ENCODE assay signal across 17 cellular contexts in the genomic region with DNA sequence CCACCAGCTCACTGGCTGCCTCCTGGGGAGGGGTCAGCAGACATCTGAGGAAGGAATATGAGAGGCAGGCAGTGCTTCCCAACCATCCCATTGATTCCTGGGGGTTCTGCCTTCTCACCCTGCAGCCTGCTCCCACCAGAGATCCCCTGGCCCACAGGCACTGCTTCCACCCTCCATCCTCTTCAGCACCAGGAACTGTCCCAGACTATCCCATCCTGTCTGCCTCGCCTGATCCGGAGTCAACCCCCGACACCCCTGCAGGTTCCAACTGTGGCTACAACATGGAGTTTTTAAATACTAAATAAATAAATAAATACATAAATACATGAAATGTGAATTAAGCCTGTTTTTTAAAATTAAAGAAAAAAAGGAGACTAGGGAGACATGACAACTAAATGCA. TPM values are rescaled to one million over a fixed set of nuclear protein-coding genes. Genes with fewer than 3 reads are reported as not detected.
DNase-seq lines count a peak whose midpoint lies in the region; ATAC-seq and TF ChIP-seq lines count a peak whose summit lies in the region.
"Had no signal": no experiment of that assay in that cellular context is flagged by ENCODE, and none has a peak within 500 bp of the region (broad histone marks: within the 10 kb centered on the region; RNA-seq: fewer than 3 reads in every experiment).

No MANE protein-coding gene starts in this region.

- H3K36me3 ChIP-seq in GM23338 (ENCODE audit: insufficient read depth) (no peaks in the 10 kb centered on the region), HEK293 (ENCODE audit: control insufficient read depth in 2 of 2, insufficient read depth in 1 of 2, low read length in 2 of 2) (no peaks in the 10 kb centered on the region)

- H3K4me3 ChIP-seq in GM23338 (no peak overlapping the region), HEK293 (ENCODE audit: low read depth, low read length) (no peak overlapping the region)

- peak; percentile 52 for DNase-seq in GM23338 (ENCODE audit: low spot score)
- DNase-seq in endothelial cell (ENCODE audit: low spot score) = peak; percentile 38
- DNase-seq in left kidney (ENCODE audit: low read depth, low spot score) = peak; percentile 32
- DNase-seq in posterior vena cava (ENCODE audit: low spot score) = no peak
- DNase-seq in stimulated activated CD4-positive, alpha-beta T cell treated with anti-CD3 and anti-CD28 coated beads, Interleukin-12 subunit alpha, Interleukin-12 subunit beta, amount 100 ng/mL, for 4 hours = no peak
- no peak for DNase-seq in central memory CD4-positive, alpha-beta T cell
- DNase-seq: ACHN; AML-193; Caco-2; CD4-positive, alpha-beta T cell; GOT3; H9; IMR-90; KBM-7 had no signal

- peaks cover 8% of the 10 kb centered on the region for H3K27me3 Mint-ChIP-seq in GM23338 (ENCODE audit: insufficient read depth, low read depth, poor library complexity)
- peaks cover 5% of the 10 kb centered on the region for H3K27me3 Mint-ChIP-seq in endothelial cell (ENCODE audit: unreplicated experiment)
- H3K27me3 Mint-ChIP-seq: CD4-positive, alpha-beta T cell had no signal

- no peaks in the 10 kb centered on the region for H3F3A ChIP-seq in GM23338 (replicated peaks; ENCODE audit: low read depth)

- H3K9me2 ChIP-seq in GM23338 (ENCODE audit: insufficient read depth) = no peaks in the 10 kb centered on the region

- CTCF ChIA-PET in HEK293 (lab: Yijun Ruan, JAX) = no interaction called here

- H3K4me1 Mint-ChIP-seq in GM23338 = peaks cover 27% of the 10 kb centered on the region
- H3K4me1 Mint-ChIP-seq in endothelial cell (ENCODE audit: unreplicated experiment) = peaks cover 13% of the 10 kb centered on the region

- peaks cover 3% of the 10 kb centered on the region; the same call in 1 of the 2 replicates for H3K4me1 ChIP-seq in GM23338 (ENCODE audit: insufficient read depth)
- H3K4me1 ChIP-seq in HEK293 (ENCODE audit: control insufficient read depth, insufficient read depth, low read length) = no peaks in the 10 kb centered on the region
- H3K4me1 ChIP-seq: Caco-2 had no signal

- H3K79me2 ChIP-seq in GM23338 (replicated peaks; ENCODE audit: insufficient read depth) = no peaks in the 10 kb centered on the region

- H3K27ac ChIP-seq in GM23338 (ENCODE audit: low read depth) (no peak overlapping the region), HEK293 (ENCODE audit: extremely low read depth, low read depth, low read length) (no peak overlapping the region)
- H3K27ac ChIP-seq: C4-2B had no signal

- no peak overlapping the region for H3K4me2 ChIP-seq in GM23338

- peak; percentile 71 for ATAC-seq in GM23338
- no peak for ATAC-seq in HG02970 (IDR thresholded peaks at IDR 0.05; ENCODE audit: low FRiP score, unreplicated experiment)

- 0 out of 2 replicates have a peak, but pooled peaks cover 5% of the 10 kb centered on the region for H4K20me1 ChIP-seq in GM23338 (replicated peaks; ENCODE audit: insufficient read depth)

- TF ChIP-seq CTCF in GM23338 (conservative IDR thresholded peaks at IDR 0.05; ENCODE audit: low read depth in 2 of 2) (no peak), HEK293 (tag by site-specific recombination; IDR thresholded peaks at IDR 0.05) (no peak), endothelial cell (IDR thresholded peaks at IDR 0.05; ENCODE audit: unreplicated experiment) (no peak)

- POLR2A ChIA-PET in HEK293 (lab: Yijun Ruan, JAX) = no interaction called here

- H3K36me3 Mint-ChIP-seq in GM23338 (ENCODE audit: low read depth) (no peaks in the 10 kb centered on the region; the same call in 2 of the 3 replicates), endothelial cell (ENCODE audit: low read depth, unreplicated experiment) (no peaks in the 10 kb centered on the region)

- intact Hi-C loops in posterior vena cava (cut with DNase I) = no loop called here

- H3K27ac Mint-ChIP-seq in GM23338 (no peak overlapping the region), endothelial cell (ENCODE audit: unreplicated experiment) (no peak overlapping the region)
- H3K27ac Mint-ChIP-seq: CD4-positive, alpha-beta T cell; H9 had no signal

- no peaks in the 10 kb centered on the region for H3K9me3 ChIP-seq in HEK293 (ENCODE audit: control insufficient read depth, insufficient read depth, low read depth, low read length)
- H3K9me3 ChIP-seq: Caco-2 had no signal

- H3K27me3 ChIP-seq in GM23338 (ENCODE audit: insufficient read depth) = no peaks in the 10 kb centered on the region

- no peak overlapping the region for H3K4me3 Mint-ChIP-seq in GM23338
- H3K4me3 Mint-ChIP-seq in endothelial cell (ENCODE audit: unreplicated experiment) = no peak overlapping the region
- H3K4me3 Mint-ChIP-seq: CD4-positive, alpha-beta T cell; H9 had no signal

- no peaks in the 10 kb centered on the region for H3K9me3 Mint-ChIP-seq in GM23338
- no peaks in the 10 kb centered on the region for H3K9me3 Mint-ChIP-seq in endothelial cell (ENCODE audit: unreplicated experiment)
- H3K9me3 Mint-ChIP-seq: CD4-positive, alpha-beta T cell; H9 had no signal

- H2AFZ ChIP-seq in GM23338 = no peak overlapping the region

TF ChIP-seq in GM23338, 12 proteins besides CTCF, POLR2A, EP300 and RAD21:
- TF ChIP-seq, protein P1, sequence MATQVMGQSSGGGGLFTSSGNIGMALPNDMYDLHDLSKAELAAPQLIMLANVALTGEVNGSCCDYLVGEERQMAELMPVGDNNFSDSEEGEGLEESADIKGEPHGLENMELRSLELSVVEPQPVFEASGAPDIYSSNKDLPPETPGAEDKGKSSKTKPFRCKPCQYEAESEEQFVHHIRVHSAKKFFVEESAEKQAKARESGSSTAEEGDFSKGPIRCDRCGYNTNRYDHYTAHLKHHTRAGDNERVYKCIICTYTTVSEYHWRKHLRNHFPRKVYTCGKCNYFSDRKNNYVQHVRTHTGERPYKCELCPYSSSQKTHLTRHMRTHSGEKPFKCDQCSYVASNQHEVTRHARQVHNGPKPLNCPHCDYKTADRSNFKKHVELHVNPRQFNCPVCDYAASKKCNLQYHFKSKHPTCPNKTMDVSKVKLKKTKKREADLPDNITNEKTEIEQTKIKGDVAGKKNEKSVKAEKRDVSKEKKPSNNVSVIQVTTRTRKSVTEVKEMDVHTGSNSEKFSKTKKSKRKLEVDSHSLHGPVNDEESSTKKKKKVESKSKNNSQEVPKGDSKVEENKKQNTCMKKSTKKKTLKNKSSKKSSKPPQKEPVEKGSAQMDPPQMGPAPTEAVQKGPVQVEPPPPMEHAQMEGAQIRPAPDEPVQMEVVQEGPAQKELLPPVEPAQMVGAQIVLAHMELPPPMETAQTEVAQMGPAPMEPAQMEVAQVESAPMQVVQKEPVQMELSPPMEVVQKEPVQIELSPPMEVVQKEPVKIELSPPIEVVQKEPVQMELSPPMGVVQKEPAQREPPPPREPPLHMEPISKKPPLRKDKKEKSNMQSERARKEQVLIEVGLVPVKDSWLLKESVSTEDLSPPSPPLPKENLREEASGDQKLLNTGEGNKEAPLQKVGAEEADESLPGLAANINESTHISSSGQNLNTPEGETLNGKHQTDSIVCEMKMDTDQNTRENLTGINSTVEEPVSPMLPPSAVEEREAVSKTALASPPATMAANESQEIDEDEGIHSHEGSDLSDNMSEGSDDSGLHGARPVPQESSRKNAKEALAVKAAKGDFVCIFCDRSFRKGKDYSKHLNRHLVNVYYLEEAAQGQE (IDR thresholded peaks at IDR 0.05; ENCODE audit: unreplicated experiment) = peak; percentile 65
- TF ChIP-seq, protein P2, sequence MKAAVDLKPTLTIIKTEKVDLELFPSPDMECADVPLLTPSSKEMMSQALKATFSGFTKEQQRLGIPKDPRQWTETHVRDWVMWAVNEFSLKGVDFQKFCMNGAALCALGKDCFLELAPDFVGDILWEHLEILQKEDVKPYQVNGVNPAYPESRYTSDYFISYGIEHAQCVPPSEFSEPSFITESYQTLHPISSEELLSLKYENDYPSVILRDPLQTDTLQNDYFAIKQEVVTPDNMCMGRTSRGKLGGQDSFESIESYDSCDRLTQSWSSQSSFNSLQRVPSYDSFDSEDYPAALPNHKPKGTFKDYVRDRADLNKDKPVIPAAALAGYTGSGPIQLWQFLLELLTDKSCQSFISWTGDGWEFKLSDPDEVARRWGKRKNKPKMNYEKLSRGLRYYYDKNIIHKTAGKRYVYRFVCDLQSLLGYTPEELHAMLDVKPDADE (IDR thresholded peaks at IDR 0.05) = no peak

TF ChIP-seq in HEK293, 187 proteins besides CTCF, POLR2A, EP300 and RAD21 (continues in another document):
- TF ChIP-seq, protein P3, sequence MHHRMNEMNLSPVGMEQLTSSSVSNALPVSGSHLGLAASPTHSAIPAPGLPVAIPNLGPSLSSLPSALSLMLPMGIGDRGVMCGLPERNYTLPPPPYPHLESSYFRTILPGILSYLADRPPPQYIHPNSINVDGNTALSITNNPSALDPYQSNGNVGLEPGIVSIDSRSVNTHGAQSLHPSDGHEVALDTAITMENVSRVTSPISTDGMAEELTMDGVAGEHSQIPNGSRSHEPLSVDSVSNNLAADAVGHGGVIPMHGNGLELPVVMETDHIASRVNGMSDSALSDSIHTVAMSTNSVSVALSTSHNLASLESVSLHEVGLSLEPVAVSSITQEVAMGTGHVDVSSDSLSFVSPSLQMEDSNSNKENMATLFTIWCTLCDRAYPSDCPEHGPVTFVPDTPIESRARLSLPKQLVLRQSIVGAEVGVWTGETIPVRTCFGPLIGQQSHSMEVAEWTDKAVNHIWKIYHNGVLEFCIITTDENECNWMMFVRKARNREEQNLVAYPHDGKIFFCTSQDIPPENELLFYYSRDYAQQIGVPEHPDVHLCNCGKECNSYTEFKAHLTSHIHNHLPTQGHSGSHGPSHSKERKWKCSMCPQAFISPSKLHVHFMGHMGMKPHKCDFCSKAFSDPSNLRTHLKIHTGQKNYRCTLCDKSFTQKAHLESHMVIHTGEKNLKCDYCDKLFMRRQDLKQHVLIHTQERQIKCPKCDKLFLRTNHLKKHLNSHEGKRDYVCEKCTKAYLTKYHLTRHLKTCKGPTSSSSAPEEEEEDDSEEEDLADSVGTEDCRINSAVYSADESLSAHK (tag by site-specific recombination; IDR thresholded peaks at IDR 0.05) = no peak

RNA-seq across cellular contexts. Expression of gene CACNA2D2, which starts 43.6 kb away (rescaled TPM):
- total RNA-seq in GM23338 (2014; rRNA removed; shearing (Covaris generic)) = 10.3 and 11.4 TPM in 2 replicates
- polyA plus RNA-seq in GM23338 (2016; fragmentation: Nextera tagmentation; extraction: Ambion mirVana) = 4.7 and 5.4 TPM in 2 replicates
- total RNA-seq in endothelial cell (ENCODE audit: unreplicated experiment) (17.3 TPM), posterior vena cava (1 to 10 TPM; 2.0 to 2.6 TPM)
- total RNA-seq: IMR-90 had no signal

Comparison
In these comparisons a context has a peak if more than half of its experiments do, and no peak if none do; other contexts are left out.
1. DNase-seq: peak in GM23338 (single experiment), endothelial cell (single experiment) and left kidney (single experiment); none in posterior vena cava (single experiment), stimulated activated CD4-positive, alpha-beta T cell treated with anti-CD3 and anti-CD28 coated beads, Interleukin-12 subunit alpha, Interleukin-12 subunit beta, amount 100 ng/mL, for 4 hours (single experiment) and central memory CD4-positive, alpha-beta T cell (single experiment).